23 cellular contexts compared by ENCODE assay signal in the genomic region with DNA sequence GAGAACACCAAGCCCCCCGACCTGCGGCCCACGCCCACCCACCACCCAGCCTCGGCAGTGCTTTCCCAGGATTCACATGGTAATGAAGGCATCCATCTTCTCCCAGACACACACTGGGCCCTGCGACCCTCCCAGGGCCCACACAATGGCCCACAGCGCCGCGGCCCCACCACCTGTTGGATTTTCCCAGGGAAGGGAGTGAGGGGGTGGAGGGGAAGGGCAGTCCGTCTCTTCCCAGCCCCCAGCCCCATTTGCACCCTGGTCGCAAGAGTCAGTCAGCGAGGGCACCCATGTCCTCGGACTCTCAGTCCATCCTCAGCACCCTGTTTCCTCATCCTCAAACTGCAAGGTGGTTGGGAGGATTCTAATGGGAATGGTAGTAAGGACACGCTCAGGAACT. TPM values are rescaled to one million over a fixed set of nuclear protein-coding genes. Genes with fewer than 3 reads are reported as not detected.
"Had no signal": no experiment of that assay in that cellular context is flagged by ENCODE, and none has a peak within 500 bp of the region (broad histone marks: within the 10 kb centered on the region; RNA-seq: fewer than 3 reads in every experiment).

No MANE protein-coding gene starts in this region.

- ATAC-seq: foreskin keratinocyte; mucosa of descending colon; naive thymus-derived CD4-positive, alpha-beta T cell; stimulated activated naive B cell treated with anti-CD40 and anti-IgM and Interleukin-4, amounts not matched to agents 10 μg/mL and 1 μg/mL and 100 μg/mL, for 72 hours had no signal

- H3K27me3 ChIP-seq: brain microvascular endothelial cell, foreskin keratinocyte, tibial artery, uterus had no signal

- H3K4me3 Mint-ChIP-seq: activated CD4-positive, alpha-beta T cell treated with anti-CD3 and anti-CD28 coated beads, Interleukin-2, amount 10 ng/mL, durations not matched to agents 7 days and 5 days; activated naive CD8-positive, alpha-beta T cell treated with anti-CD3 and anti-CD28 coated beads for 36 hours; central memory CD8-positive, alpha-beta T cell; naive thymus-derived CD4-positive, alpha-beta T cell; stimulated activated naive B cell treated with anti-CD40 and anti-IgM and Interleukin-4, amounts not matched to agents 10 μg/mL and 1 μg/mL and 100 μg/mL, for 72 hours had no signal

- H3K9me3 ChIP-seq: mucosa of descending colon, tibial artery, uterus had no signal

- DNase-seq: activated CD4-positive, alpha-beta T cell treated with anti-CD3 and anti-CD28 coated beads, Interleukin-2, amount 10 ng/mL, durations not matched to agents 7 days and 5 days; activated CD8-positive, alpha-beta memory T cell treated with anti-CD3 and anti-CD28 coated beads, Interleukin-2, amount 50 U/mL, for 48 hours; activated gamma-delta T cell treated with Interleukin-2 at 50 U/mL for 16 hours; activated naive CD8-positive, alpha-beta T cell treated with anti-CD3 and anti-CD28 coated beads for 36 hours; amygdala; brain microvascular endothelial cell; cortex of kidney; effector memory CD4-positive, alpha-beta T cell; foreskin keratinocyte; glutamatergic neuron; islet precursor cell; mucosa of descending colon; naive thymus-derived CD4-positive, alpha-beta T cell; retina; stimulated activated CD4-positive, alpha-beta T cell treated with anti-CD3 and anti-CD28 coated beads, Interleukin-15, amount 100 ng/mL, for 24 hours; stimulated activated CD4-positive, alpha-beta T cell treated with anti-CD3 and anti-CD28 coated beads, Interleukin-4, amount 100 ng/mL, for 1 hour; stimulated activated naive B cell treated with anti-CD40 and anti-IgM and Interleukin-4, amounts not matched to agents 10 μg/mL and 1 μg/mL and 100 μg/mL, for 72 hours; tibial artery; uterus had no signal

- H3K4me3 ChIP-seq: lung, mucosa of descending colon, skin epidermis, tibial artery, uterus had no signal

- H3K4me1 ChIP-seq: foreskin keratinocyte, tibial artery, uterus had no signal

- H3K36me3 Mint-ChIP-seq: activated naive CD8-positive, alpha-beta T cell treated with anti-CD3 and anti-CD28 coated beads for 36 hours; stimulated activated naive B cell treated with anti-CD40 and anti-IgM and Interleukin-4, amounts not matched to agents 10 μg/mL and 1 μg/mL and 100 μg/mL, for 72 hours had no signal

- H3K27me3 Mint-ChIP-seq: central memory CD8-positive, alpha-beta T cell had no signal

- H3K4me1 Mint-ChIP-seq: central memory CD8-positive, alpha-beta T cell; stimulated activated naive B cell treated with anti-CD40 and anti-IgM and Interleukin-4, amounts not matched to agents 10 μg/mL and 1 μg/mL and 100 μg/mL, for 72 hours had no signal

- H3K27ac Mint-ChIP-seq: activated CD4-positive, alpha-beta T cell treated with anti-CD3 and anti-CD28 coated beads, Interleukin-2, amount 10 ng/mL, durations not matched to agents 7 days and 5 days; activated naive CD8-positive, alpha-beta T cell treated with anti-CD3 and anti-CD28 coated beads for 36 hours; stimulated activated naive B cell treated with anti-CD40 and anti-IgM and Interleukin-4, amounts not matched to agents 10 μg/mL and 1 μg/mL and 100 μg/mL, for 72 hours had no signal

- H3K27ac ChIP-seq: brain microvascular endothelial cell, foreskin keratinocyte, tibial artery, uterus had no signal

- H3K9me3 Mint-ChIP-seq: activated CD4-positive, alpha-beta T cell treated with anti-CD3 and anti-CD28 coated beads, Interleukin-2, amount 10 ng/mL, durations not matched to agents 7 days and 5 days; activated naive CD8-positive, alpha-beta T cell treated with anti-CD3 and anti-CD28 coated beads for 36 hours; central memory CD8-positive, alpha-beta T cell; stimulated activated naive B cell treated with anti-CD40 and anti-IgM and Interleukin-4, amounts not matched to agents 10 μg/mL and 1 μg/mL and 100 μg/mL, for 72 hours had no signal

- H3K36me3 ChIP-seq: brain microvascular endothelial cell, tibial artery, uterus had no signal

RNA-seq across cellular contexts. Expression of a gene that starts 23.7 kb away (rescaled TPM):
- polyA plus RNA-seq: naive thymus-derived CD4-positive, alpha-beta T cell had no signal

RNA-seq across cellular contexts. Expression of a gene that starts 56.3 kb away (rescaled TPM):
- total RNA-seq: activated CD4-positive, alpha-beta T cell treated with anti-CD3 and anti-CD28 coated beads, Interleukin-2, amount 10 ng/mL, durations not matched to agents 7 days and 5 days; activated naive CD8-positive, alpha-beta T cell treated with anti-CD3 and anti-CD28 coated beads for 36 hours; foreskin keratinocyte; naive thymus-derived CD4-positive, alpha-beta T cell; T-helper 2 cell treated with Interferon-gamma antibody and Interleukin-4, amounts not matched to agents 100 ng/mL and 5 ng/mL, for 36 hours had no signal
- polyA plus RNA-seq: foreskin keratinocyte; naive thymus-derived CD4-positive, alpha-beta T cell had no signal
